Comparison of ENCODE assay signal across 10 cellular contexts in the genomic region with DNA sequence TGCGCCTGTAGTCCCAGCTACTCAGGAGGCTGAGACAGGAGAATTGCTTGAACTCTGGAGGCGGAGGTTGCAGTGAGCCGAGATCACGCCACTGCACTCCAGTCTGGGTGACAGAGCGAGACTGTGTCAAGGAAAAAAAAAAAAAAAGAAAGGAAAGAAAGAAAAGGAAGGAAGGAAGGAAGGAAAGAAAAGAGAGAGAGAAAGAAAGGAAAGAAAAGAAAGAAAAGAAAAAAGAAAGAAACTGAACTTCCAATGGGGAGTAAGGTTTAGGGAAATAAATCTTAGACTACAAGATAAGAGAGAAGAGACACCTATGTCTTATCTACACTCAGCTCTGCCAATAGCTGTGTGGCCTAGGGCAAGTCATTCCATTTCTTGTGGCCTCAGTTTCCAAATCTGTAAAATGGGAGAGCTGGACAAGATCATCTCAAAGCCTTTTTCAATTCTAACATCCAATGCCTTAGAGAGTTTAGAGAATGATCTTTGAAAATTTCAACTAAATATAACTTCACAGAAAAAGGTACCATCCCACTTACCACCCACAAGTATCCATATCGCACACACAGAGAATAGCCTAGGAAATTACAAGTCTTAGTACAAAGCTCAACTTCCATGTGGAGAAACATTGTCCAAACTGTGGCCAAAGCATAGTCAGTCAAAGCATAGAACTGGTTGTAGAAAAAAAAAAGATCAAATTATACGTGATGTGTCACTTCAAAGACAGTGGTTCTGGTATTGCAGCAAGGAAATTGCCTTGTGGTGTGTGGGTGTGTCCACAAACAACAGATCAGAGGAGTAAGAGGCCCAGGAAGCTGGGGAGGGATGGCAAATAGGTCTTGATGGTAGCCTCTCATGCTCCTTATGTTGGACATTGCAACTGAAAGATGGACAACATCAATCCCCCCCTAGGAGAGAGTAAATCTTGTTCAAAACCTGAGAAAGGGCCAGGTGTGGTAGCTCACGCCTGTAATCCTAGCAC. TPM values are rescaled to one million over a fixed set of nuclear protein-coding genes. Genes with fewer than 3 reads are reported as not detected.
DNase-seq lines count a peak whose midpoint lies in the region; ATAC-seq and TF ChIP-seq lines count a peak whose summit lies in the region.
"Had no signal": no experiment of that assay in that cellular context is flagged by ENCODE, and none has a peak within 500 bp of the region (broad histone marks: within the 10 kb centered on the region; RNA-seq: fewer than 3 reads in every experiment).

No MANE protein-coding gene starts in this region.

- H4K20me1 ChIP-seq in Karpas-422 (ENCODE audit: insufficient read depth, low read depth, low read length), result no peaks in the 10 kb centered on the region

- H3K27me3 Mint-ChIP-seq in CD8-positive, alpha-beta T cell (ENCODE audit: low read depth), result no peaks in the 10 kb centered on the region

- no peaks in the 10 kb centered on the region for H3K79me2 ChIP-seq in Karpas-422 (ENCODE audit: low read length)

- peak in 3 of 7 experiments; percentile 9 to 55 (median 45) for DNase-seq in CD8-positive, alpha-beta T cell
- DNase-seq in LoVo (ENCODE audit: low spot score), result peak; percentile 14
- DNase-seq in activated T-helper 1 cell treated with Interleukin-2 at 50 U/mL for 16 hours (ENCODE audit: low read depth), result peak; percentile 9
- peak; percentile 29 for DNase-seq in kidney glomerular epithelial cell (lab: John Stamatoyannopoulos, UW)
- no peak for DNase-seq in hepatic stellate cell (ENCODE audit: low spot score)
- no peak for DNase-seq in KBM-7
- DNase-seq in Karpas-422, result no peak
- DNase-seq: NCI-H187 treated with DMSO at 0.1 percent for 48 hours, sigmoid colon had no signal

- H2AFZ ChIP-seq in Karpas-422 (ENCODE audit: low read length), result no peak overlapping the region

- H3K4me3 Mint-ChIP-seq in CD8-positive, alpha-beta T cell, result peak overlapping the region; percentile 2

- CTCF ChIA-PET in CD8-positive, alpha-beta T cell (lab: Charles Lee), result interaction anchor here (0.5 to 11.3 kb wide), 4 partner anchors 9 to 222 kb away, joined by 3 to 209 read pairs (median 4); no protein-coding TSS in a partner anchor

- in situ Hi-C loops in KBM-7 (cut with MboI; ENCODE audit: low pct_unique_long_range_greater_than_20kb, low sequenced_read_pairs), result loop anchor here (25.0 kb wide), 1 partner anchor 405 kb away; a partner anchor contains a TSS

- no peaks in the 10 kb centered on the region for H3K9me3 ChIP-seq in CD8-positive, alpha-beta T cell (ENCODE audit: low read length)
- no peaks in the 10 kb centered on the region for H3K9me3 ChIP-seq in Karpas-422 (ENCODE audit: low read length)
- H3K9me3 ChIP-seq: sigmoid colon had no signal

- H3K9ac ChIP-seq in Karpas-422 (ENCODE audit: low read length), result no peak overlapping the region

- H3K27ac ChIP-seq in CD8-positive, alpha-beta T cell (ENCODE audit: low read depth, low read length), result no peak overlapping the region
- no peak overlapping the region for H3K27ac ChIP-seq in Karpas-422 (ENCODE audit: low read length)
- H3K27ac ChIP-seq: sigmoid colon had no signal

- peak; percentile 55 for ATAC-seq in CD8-positive, alpha-beta T cell
- no peak for ATAC-seq in HG03521 (IDR thresholded peaks at IDR 0.05; ENCODE audit: unreplicated experiment)

- H3K36me3 Mint-ChIP-seq in CD8-positive, alpha-beta T cell, result no peaks in the 10 kb centered on the region

- H3K9me3 Mint-ChIP-seq in CD8-positive, alpha-beta T cell, result no peaks in the 10 kb centered on the region

- peaks cover 29% of the 10 kb centered on the region for H3K4me1 Mint-ChIP-seq in CD8-positive, alpha-beta T cell (ENCODE audit: low read depth)

- H3K36me3 ChIP-seq in CD8-positive, alpha-beta T cell (ENCODE audit: insufficient read depth, low read length), result no peaks in the 10 kb centered on the region
- no peaks in the 10 kb centered on the region for H3K36me3 ChIP-seq in Karpas-422 (ENCODE audit: insufficient read depth, low read length)
- H3K36me3 ChIP-seq: sigmoid colon had no signal

- POLR2A ChIA-PET in CD8-positive, alpha-beta T cell (lab: Charles Lee), result interaction anchor here (0.6 to 1.1 kb wide), 5 partner anchors 30 to 305 kb away, joined by 3 to 4 read pairs (median 3); no protein-coding TSS in a partner anchor

- no peak for TF ChIP-seq CTCF in CD8-positive, alpha-beta T cell (IDR thresholded peaks at IDR 0.05)

- intact Hi-C loops in CD8-positive, alpha-beta T cell (cut with DNase I, micrococcal nuclease), result no loop called here

- no peak overlapping the region for H3K27ac Mint-ChIP-seq in CD8-positive, alpha-beta T cell

- H3K27me3 ChIP-seq in CD8-positive, alpha-beta T cell (ENCODE audit: insufficient read depth, low read length), result no peaks in the 10 kb centered on the region
- H3K27me3 ChIP-seq in Karpas-422 (ENCODE audit: low read length), result no peaks in the 10 kb centered on the region
- H3K27me3 ChIP-seq: sigmoid colon had no signal

- peaks cover 17% of the 10 kb centered on the region for H3K4me1 ChIP-seq in CD8-positive, alpha-beta T cell (ENCODE audit: insufficient read depth, low read length)
- H3K4me1 ChIP-seq in Karpas-422 (ENCODE audit: low read length), result peaks cover 12% of the 10 kb centered on the region

- no peaks in the 10 kb centered on the region for H3K9me2 ChIP-seq in Karpas-422 (replicated peaks; ENCODE audit: insufficient read depth, low read length)

- no peak overlapping the region for H3K4me3 ChIP-seq in CD8-positive, alpha-beta T cell (ENCODE audit: low read depth, low read length)
- H3K4me3 ChIP-seq in Karpas-422 (ENCODE audit: low read length), result no peak overlapping the region
- H3K4me3 ChIP-seq: sigmoid colon had no signal

- H3K4me2 ChIP-seq in Karpas-422 (ENCODE audit: low read depth, low read length, poor library complexity, severe bottlenecking), result no peak overlapping the region

RNA-seq across cellular contexts. Expression of a gene that starts 42.4 kb away (rescaled TPM):
- total RNA-seq in CD8-positive, alpha-beta T cell, result not detected
- total RNA-seq in Karpas-422 (2014; rRNA removed; shearing (Covaris generic); ENCODE audit: low replicate concordance), result 0.37 and 0.51 TPM in 2 replicates

Comparison
In these comparisons a context has a peak if more than half of its experiments do, and no peak if none do; other contexts are left out.
1. DNase-seq: peak in LoVo (single experiment), activated T-helper 1 cell treated with Interleukin-2 at 50 U/mL for 16 hours (single experiment) and kidney glomerular epithelial cell (single experiment); none in hepatic stellate cell (single experiment), KBM-7 (single experiment) and Karpas-422 (single experiment).